15 cellular contexts compared by ENCODE assay signal in genomic region chr1:199102239-199102638, GRCh38.
DNase-seq lines count a peak whose midpoint lies in the region; ATAC-seq and TF ChIP-seq lines count a peak whose summit lies in the region.
"Had no signal": no experiment of that assay in that cellular context is flagged by ENCODE, and none has a peak within 500 bp of the region (broad histone marks: within the 10 kb centered on the region; RNA-seq: fewer than 3 reads in every experiment).

No MANE protein-coding gene starts in this region.

- H3K9me3 Mint-ChIP-seq in natural killer cell treated with Interleukin-12 subunit alpha and Interleukin-12 subunit beta and Interleukin-15 and Interleukin-18, amount 100 ng/mL, for 72 hours: peaks cover 5% of the 10 kb centered on the region
- peaks cover 0 to 5% of the 10 kb centered on the region in 2 donors for H3K9me3 Mint-ChIP-seq in natural killer cell
- H3K9me3 Mint-ChIP-seq in stimulated activated naive B cell treated with anti-CD40 and anti-IgM and Interleukin-4, amounts not matched to agents 10 μg/mL and 1 μg/mL and 100 μg/mL, for 72 hours: peaks cover 6 to 14% of the 10 kb centered on the region in 2 donors

- no peak for TF ChIP-seq CTCF in natural killer cell (IDR thresholded peaks at IDR 0.05)

- no peak for ATAC-seq in natural killer cell treated with Interleukin-12 subunit alpha and Interleukin-12 subunit beta and Interleukin-15 and Interleukin-18, amount 100 ng/mL, for 72 hours
- no peak for ATAC-seq in natural killer cell
- ATAC-seq in GM21529 (IDR thresholded peaks at IDR 0.05; ENCODE audit: unreplicated experiment): peak; percentile 66
- ATAC-seq in HG03280 (IDR thresholded peaks at IDR 0.05; ENCODE audit: unreplicated experiment): peak; percentile 50
- ATAC-seq in stimulated activated naive B cell treated with anti-CD40 and anti-IgM and Interleukin-4, amounts not matched to agents 10 μg/mL and 1 μg/mL and 100 μg/mL, for 72 hours (replicated peaks): peak; percentile 82 to 83
- ATAC-seq: K562 had no signal

- H3K4me3 Mint-ChIP-seq in natural killer cell treated with Interleukin-12 subunit alpha and Interleukin-12 subunit beta and Interleukin-15 and Interleukin-18, amount 100 ng/mL, for 72 hours: no peak overlapping the region
- H3K4me3 Mint-ChIP-seq in natural killer cell: no peak overlapping the region
- peak overlapping the region in 1 of 2 donors; percentile 6 for H3K4me3 Mint-ChIP-seq in stimulated activated naive B cell treated with anti-CD40 and anti-IgM and Interleukin-4, amounts not matched to agents 10 μg/mL and 1 μg/mL and 100 μg/mL, for 72 hours
- H3K4me3 Mint-ChIP-seq: activated CD4-positive, alpha-beta T cell treated with anti-CD3 and anti-CD28 coated beads, Interleukin-2, amount 10 ng/mL, durations not matched to agents 7 days and 5 days had no signal

- peak overlapping the region; percentile 54 to 81 for H3K27ac Mint-ChIP-seq in natural killer cell treated with Interleukin-12 subunit alpha and Interleukin-12 subunit beta and Interleukin-15 and Interleukin-18, amount 100 ng/mL, for 72 hours
- H3K27ac Mint-ChIP-seq in natural killer cell: no peak overlapping the region
- H3K27ac Mint-ChIP-seq in stimulated activated naive B cell treated with anti-CD40 and anti-IgM and Interleukin-4, amounts not matched to agents 10 μg/mL and 1 μg/mL and 100 μg/mL, for 72 hours: peak overlapping the region; percentile 20
- H3K27ac Mint-ChIP-seq: activated CD4-positive, alpha-beta T cell treated with anti-CD3 and anti-CD28 coated beads, Interleukin-2, amount 10 ng/mL, durations not matched to agents 7 days and 5 days had no signal

- no peak for DNase-seq in natural killer cell treated with Interleukin-12 subunit alpha and Interleukin-12 subunit beta and Interleukin-15 and Interleukin-18, amount 100 ng/mL, for 72 hours (ENCODE audit: low spot score)
- DNase-seq in natural killer cell: no peak
- DNase-seq in stimulated activated naive B cell treated with anti-CD40 and anti-IgM and Interleukin-4, amounts not matched to agents 10 μg/mL and 1 μg/mL and 100 μg/mL, for 72 hours: peak; percentile 18
- no peak for DNase-seq in SIG-M5 (lab: John Stamatoyannopoulos, UW)
- DNase-seq in NCI-H1417 (lab: John Stamatoyannopoulos, UW): no peak
- no peak for DNase-seq in stimulated activated CD4-positive, alpha-beta T cell treated with anti-CD3 and anti-CD28 coated beads, Interleukin-1b, Interleukin-23, amount 100 ng/mL, for 48 hours
- DNase-seq: activated CD4-positive, alpha-beta T cell treated with anti-CD3 and anti-CD28 coated beads, Interleukin-2, amount 10 ng/mL, durations not matched to agents 7 days and 5 days; activated gamma-delta T cell treated with Interleukin-2 at 50 U/mL for 16 hours; erythroblast; mesenchymal stem cell; NCI-H2081 treated with DMSO at 0.1 percent for 48 hours; stimulated activated naive CD4-positive, alpha-beta T cell had no signal

- H3K36me3 Mint-ChIP-seq in natural killer cell treated with Interleukin-12 subunit alpha and Interleukin-12 subunit beta and Interleukin-15 and Interleukin-18, amount 100 ng/mL, for 72 hours: peaks cover 21% of the 10 kb centered on the region
- H3K36me3 Mint-ChIP-seq in natural killer cell: no peaks in the 10 kb centered on the region
- H3K36me3 Mint-ChIP-seq in stimulated activated naive B cell treated with anti-CD40 and anti-IgM and Interleukin-4, amounts not matched to agents 10 μg/mL and 1 μg/mL and 100 μg/mL, for 72 hours: peaks cover 4 to 13% of the 10 kb centered on the region in 2 donors

- intact Hi-C loops in natural killer cell (cut with micrococcal nuclease): no loop called here

- H3K4me1 Mint-ChIP-seq in natural killer cell treated with Interleukin-12 subunit alpha and Interleukin-12 subunit beta and Interleukin-15 and Interleukin-18, amount 100 ng/mL, for 72 hours (ENCODE audit: low read depth in 2 of 2): peaks cover 21 to 29% of the 10 kb centered on the region in 2 donors
- peaks cover 11 to 15% of the 10 kb centered on the region in 2 donors for H3K4me1 Mint-ChIP-seq in natural killer cell
- peaks cover 18 to 52% of the 10 kb centered on the region in 2 donors for H3K4me1 Mint-ChIP-seq in stimulated activated naive B cell treated with anti-CD40 and anti-IgM and Interleukin-4, amounts not matched to agents 10 μg/mL and 1 μg/mL and 100 μg/mL, for 72 hours

- no peaks in the 10 kb centered on the region for H3K27me3 Mint-ChIP-seq in natural killer cell treated with Interleukin-12 subunit alpha and Interleukin-12 subunit beta and Interleukin-15 and Interleukin-18, amount 100 ng/mL, for 72 hours
- peaks cover 0 to 7% of the 10 kb centered on the region in 2 donors for H3K27me3 Mint-ChIP-seq in natural killer cell (ENCODE audit: low read depth in 2 of 2)
- no peaks in the 10 kb centered on the region for H3K27me3 Mint-ChIP-seq in stimulated activated naive B cell treated with anti-CD40 and anti-IgM and Interleukin-4, amounts not matched to agents 10 μg/mL and 1 μg/mL and 100 μg/mL, for 72 hours
- H3K27me3 Mint-ChIP-seq: activated CD4-positive, alpha-beta T cell treated with anti-CD3 and anti-CD28 coated beads, Interleukin-2, amount 10 ng/mL, durations not matched to agents 7 days and 5 days had no signal

Comparison
In these comparisons a context has a peak if more than half of its experiments do, and no peak if none do; other contexts are left out.
1. H3K27ac Mint-ChIP-seq: peak in natural killer cell treated with Interleukin-12 subunit alpha and Interleukin-12 subunit beta and Interleukin-15 and Interleukin-18, amount 100 ng/mL, for 72 hours (2 of 2) and stimulated activated naive B cell treated with anti-CD40 and anti-IgM and Interleukin-4, amounts not matched to agents 10 μg/mL and 1 μg/mL and 100 μg/mL, for 72 hours (single experiment); none in natural killer cell (0 of 2).
2. ATAC-seq: peak in GM21529 (single experiment), HG03280 (single experiment) and stimulated activated naive B cell treated with anti-CD40 and anti-IgM and Interleukin-4, amounts not matched to agents 10 μg/mL and 1 μg/mL and 100 μg/mL, for 72 hours (2 of 2); none in natural killer cell treated with Interleukin-12 subunit alpha and Interleukin-12 subunit beta and Interleukin-15 and Interleukin-18, amount 100 ng/mL, for 72 hours (0 of 2) and natural killer cell (0 of 3).